ENCODE assay signal across 9 cellular contexts in the genomic region with DNA sequence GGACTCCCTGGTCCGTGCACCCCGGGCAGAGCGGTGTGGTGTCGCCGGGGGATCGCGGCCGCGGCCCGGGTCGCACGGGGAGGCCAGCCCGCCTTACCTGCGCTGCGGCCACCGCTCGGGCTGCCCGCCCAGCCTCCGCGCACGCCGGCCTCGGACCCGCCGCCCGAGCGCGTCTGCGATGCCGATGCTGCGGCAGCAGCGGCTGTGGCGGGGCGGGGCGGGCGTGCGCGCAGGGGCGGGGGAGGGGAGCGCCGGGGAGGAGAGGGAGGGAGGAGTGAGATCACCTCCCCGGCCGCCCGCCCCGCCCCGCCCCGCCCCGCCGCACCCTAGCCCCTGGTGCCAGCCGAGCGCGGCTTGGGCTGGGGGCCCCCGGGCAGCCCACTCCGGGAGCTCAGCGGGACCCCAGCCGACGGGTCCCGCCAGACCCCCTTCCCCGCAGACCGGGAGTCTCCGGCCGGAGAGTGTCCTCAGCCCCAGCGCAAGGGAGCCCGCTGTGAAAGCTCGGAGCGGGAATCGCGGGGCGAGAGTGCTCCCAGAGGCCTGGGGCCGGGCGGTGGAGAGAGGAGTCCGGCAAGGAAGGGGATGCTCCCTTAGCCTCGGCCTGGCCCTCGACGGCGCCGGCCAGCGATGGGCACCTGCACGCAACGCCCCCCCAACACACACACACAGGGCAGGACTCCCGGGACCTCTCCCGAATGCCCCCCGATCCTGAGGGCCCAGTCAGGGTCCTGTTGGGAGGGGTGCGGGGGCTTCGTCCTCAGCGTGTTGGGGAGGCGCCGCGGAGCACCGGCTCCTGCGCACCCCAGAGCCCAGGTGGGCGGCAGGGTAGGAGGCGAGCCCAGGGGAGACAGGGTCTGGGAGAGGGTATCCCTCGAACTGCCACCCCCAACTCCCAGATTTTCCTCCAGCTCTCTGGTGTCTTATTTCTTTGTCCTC. TPM values are rescaled to one million over a fixed set of nuclear protein-coding genes. Genes with fewer than 3 reads are reported as not detected.
A peak's percentile ranks its signal among the peaks of the same experiment; 100 is the strongest.
DNase-seq lines count a peak whose midpoint lies in the region; ATAC-seq and TF ChIP-seq lines count a peak whose summit lies in the region.
"Had no signal": no experiment of that assay in that cellular context is flagged by ENCODE, and none has a peak within 500 bp of the region (broad histone marks: within the 10 kb centered on the region; RNA-seq: fewer than 3 reads in every experiment).

TSS of gene L1CAM (minus strand) at position 206 of the 936 bp plus-strand sequence. CDS start 10,337 bp downstream, outside the sequence.

- H3K9me3 ChIP-seq in endodermal cell (ENCODE audit: control insufficient read depth, low read length): no peaks in the 10 kb centered on the region

- H3K27me3 ChIP-seq in endodermal cell (ENCODE audit: control insufficient read depth, insufficient read depth, low read length, poor library complexity, severe bottlenecking) (peaks cover 17% of the 10 kb centered on the region), rectal smooth muscle tissue (ENCODE audit: control insufficient read depth, insufficient read depth, low read length) (peaks cover 29% of the 10 kb centered on the region)

- H3K4me3 ChIP-seq in endodermal cell (ENCODE audit: low read length) (no peak within 1 kb of the TSS), rectal smooth muscle tissue (ENCODE audit: low read length) (peak within 1 kb of the TSS; percentile 27)

- H3K9me3 Mint-ChIP-seq in endodermal cell: peaks cover 56% of the 10 kb centered on the region

- no peak within 1 kb of the TSS for H3K27ac ChIP-seq in endodermal cell (ENCODE audit: low read depth, low read length)
- H3K27ac ChIP-seq in rectal smooth muscle tissue (ENCODE audit: low read depth, low read length): no peak within 1 kb of the TSS
- H3K27ac ChIP-seq: 22Rv1 had no signal

- H3K36me3 ChIP-seq in endodermal cell (ENCODE audit: control insufficient read depth, insufficient read depth, low read length): no peaks in the 10 kb centered on the region
- H3K36me3 ChIP-seq in rectal smooth muscle tissue (ENCODE audit: control insufficient read depth, insufficient read depth, low read length): no peaks in the 10 kb centered on the region

- WGBS in endodermal cell (ENCODE audit: insufficient coverage in 1 of 2, insufficient read length in 1 of 2), 2 experiments: 2% methylated on average over 50 of the region's 94 CpGs; no CpG with 5 or more reads in 1 of the 2 experiments

- H3K27me3 Mint-ChIP-seq in endodermal cell (ENCODE audit: insufficient read depth): peaks cover 21% of the 10 kb centered on the region

- no peak for TF ChIP-seq CTCF in endodermal cell (conservative IDR thresholded peaks at IDR 0.05)

- ATAC-seq in GM18858 (IDR thresholded peaks at IDR 0.05; ENCODE audit: unreplicated experiment): no peak

- peak within 1 kb of the TSS; percentile 49 for H3K4me3 Mint-ChIP-seq in endodermal cell

- DNase-seq in DMS 273 (lab: John Stamatoyannopoulos, UW; ENCODE audit: unreplicated experiment) (peak; percentile 69), DMS 273 treated with DMSO at 0.1 percent for 48 hours (lab: John Stamatoyannopoulos, UW) (no peak), RPMI7951 (ENCODE audit: low read depth) (no peak), endodermal cell (peak; percentile 80), MV-4-11 (lab: John Stamatoyannopoulos, UW) (no peak), medulla oblongata (ENCODE audit: extremely low spot score) (no peak)

- peaks cover 6% of the 10 kb centered on the region for H3K4me1 Mint-ChIP-seq in endodermal cell

- H3K9ac ChIP-seq in endodermal cell (ENCODE audit: extremely low read depth, low read length, poor library complexity, severe bottlenecking): no peak within 1 kb of the TSS
- no peak within 1 kb of the TSS for H3K9ac ChIP-seq in rectal smooth muscle tissue (ENCODE audit: low read length)

- H3K4me1 ChIP-seq in endodermal cell (ENCODE audit: control insufficient read depth, insufficient read depth, low read length) (peaks cover 3% of the 10 kb centered on the region), rectal smooth muscle tissue (ENCODE audit: control insufficient read depth, insufficient read depth, low read length) (no peaks in the 10 kb centered on the region)

- H3K36me3 Mint-ChIP-seq in endodermal cell (ENCODE audit: low read depth): no peaks in the 10 kb centered on the region

- H3K27ac Mint-ChIP-seq in endodermal cell: no peak within 1 kb of the TSS

RNA-seq across cellular contexts. Expression of gene L1CAM, which starts in this region (rescaled TPM):
- 49.5 and 58.9 TPM in 2 replicates for total RNA-seq in RPMI7951 (2014; rRNA removed; shearing (Covaris generic))
- total RNA-seq in endodermal cell: 10 to 100 TPM in 1 of 2 donors, 1 to 10 TPM in 1; 7.5 to 29.0 TPM
- 42.4 TPM for polyA plus RNA-seq in endodermal cell (2013, experiment 1 of 2)
- 36.6 TPM for polyA plus RNA-seq in endodermal cell (2013, experiment 2 of 2)

Comparison
In these comparisons a context has a peak if more than half of its experiments do, and no peak if none do; other contexts are left out.
1. DNase-seq: peak in DMS 273 (single experiment) and endodermal cell (single experiment); none in DMS 273 treated with DMSO at 0.1 percent for 48 hours (single experiment), RPMI7951 (single experiment), MV-4-11 (single experiment) and medulla oblongata (single experiment).